8 cellular contexts compared by ENCODE assay signal in genomic region chr17:40818733-40819527, GRCh38. TPM values are rescaled to one million over a fixed set of nuclear protein-coding genes. Genes with fewer than 3 reads are reported as not detected.
DNase-seq lines count a peak whose midpoint lies in the region; ATAC-seq and TF ChIP-seq lines count a peak whose summit lies in the region.

No MANE protein-coding gene starts in this region.

- peaks cover 7% of the 10 kb centered on the region for H3K27me3 Mint-ChIP-seq in activated T-helper 2 cell treated with anti-CD3 and anti-CD28 coated beads, Interferon-gamma antibody, Interleukin-2, Interleukin-4, amounts not matched to agents 10 μg/mL and 5 μg/mL and 100 μg/mL, durations not matched to agents 14 hours and 24 hours and 36 hours (ENCODE audit: low read depth)
- peaks cover 13% of the 10 kb centered on the region for H3K27me3 Mint-ChIP-seq in nephron (ENCODE audit: low read depth)

- H3K27me3 ChIP-seq in KMS-11 (ENCODE audit: insufficient read depth, low read depth), result no peaks in the 10 kb centered on the region

- H3K36me3 Mint-ChIP-seq in activated T-helper 2 cell treated with anti-CD3 and anti-CD28 coated beads, Interferon-gamma antibody, Interleukin-2, Interleukin-4, amounts not matched to agents 10 μg/mL and 5 μg/mL and 100 μg/mL, durations not matched to agents 14 hours and 24 hours and 36 hours (ENCODE audit: low read depth), result peaks cover 40% of the 10 kb centered on the region
- peaks cover 39% of the 10 kb centered on the region for H3K36me3 Mint-ChIP-seq in nephron (ENCODE audit: low read depth)

- no peaks in the 10 kb centered on the region for H3K36me3 ChIP-seq in KMS-11 (ENCODE audit: insufficient read depth)

- peaks cover 26% of the 10 kb centered on the region for H3K4me1 Mint-ChIP-seq in activated T-helper 2 cell treated with anti-CD3 and anti-CD28 coated beads, Interferon-gamma antibody, Interleukin-2, Interleukin-4, amounts not matched to agents 10 μg/mL and 5 μg/mL and 100 μg/mL, durations not matched to agents 14 hours and 24 hours and 36 hours (ENCODE audit: low read depth)
- H3K4me1 Mint-ChIP-seq in nephron, result peaks cover 28% of the 10 kb centered on the region

- peak overlapping the region; percentile 86 for H2AFZ ChIP-seq in KMS-11 (ENCODE audit: low read depth)

- peaks cover 12% of the 10 kb centered on the region for H3K4me1 ChIP-seq in KMS-11 (ENCODE audit: low read depth, poor library complexity, severe bottlenecking)

- H4K20me1 ChIP-seq in KMS-11 (ENCODE audit: insufficient read depth), result no peaks in the 10 kb centered on the region

- H3K27ac ChIP-seq in KMS-11, result peak overlapping the region; percentile 70

- no peak for TF ChIP-seq CTCF in KMS-11 (conservative IDR thresholded peaks at IDR 0.05; ENCODE audit: low read depth, low read length)
- TF ChIP-seq CTCF in fibroblast of pulmonary artery (IDR thresholded peaks at IDR 0.05; ENCODE audit: low read length, missing control alignments), result no peak
- no peak for TF ChIP-seq CTCF in nephron (IDR thresholded peaks at IDR 0.05; ENCODE audit: unreplicated experiment in 3 of 3)

- H3K4me2 ChIP-seq in KMS-11, result peak overlapping the region; percentile 66

- no peaks in the 10 kb centered on the region for H3K79me2 ChIP-seq in KMS-11 (ENCODE audit: insufficient read depth, low read depth)

- H3K27ac Mint-ChIP-seq in activated T-helper 2 cell treated with anti-CD3 and anti-CD28 coated beads, Interferon-gamma antibody, Interleukin-2, Interleukin-4, amounts not matched to agents 10 μg/mL and 5 μg/mL and 100 μg/mL, durations not matched to agents 14 hours and 24 hours and 36 hours, result peak overlapping the region; percentile 86
- peak overlapping the region; percentile 96 to 98 (median 97) for H3K27ac Mint-ChIP-seq in nephron

- DNase-seq in D341Med (ENCODE audit: low spot score) (peak; percentile 92), RPMI7951 (ENCODE audit: low read depth) (peak; percentile 81), fibroblast of pulmonary artery (ENCODE audit: low read depth) (peak; percentile 80)
- DNase-seq in activated T-helper 2 cell treated with anti-CD3 and anti-CD28 coated beads, Interferon-gamma antibody, Interleukin-2, Interleukin-4, amounts not matched to agents 10 μg/mL and 5 μg/mL and 100 μg/mL, durations not matched to agents 14 hours and 24 hours and 36 hours (ENCODE audit: low spot score), result peak; percentile 84
- peak; percentile 83 for DNase-seq in stimulated activated naive CD8-positive, alpha-beta T cell treated with anti-CD3 and anti-CD28 coated beads, Interleukin-15, Interleukin-2, amounts not matched to agents 100 U/mL and 50 U/mL, for 24 hours

- peak; percentile 57 for ATAC-seq in GM21619 (IDR thresholded peaks at IDR 0.05; ENCODE audit: unreplicated experiment)
- ATAC-seq in stimulated activated naive CD8-positive, alpha-beta T cell treated with anti-CD3 and anti-CD28 coated beads, Interleukin-15, Interleukin-2, amounts not matched to agents 100 U/mL and 50 U/mL, for 24 hours, result peak; percentile 89

- H3K9ac ChIP-seq in KMS-11, result peak overlapping the region; percentile 67; the same call in 1 of the 2 replicates

- peak overlapping the region; percentile 96 for H3K4me3 Mint-ChIP-seq in activated T-helper 2 cell treated with anti-CD3 and anti-CD28 coated beads, Interferon-gamma antibody, Interleukin-2, Interleukin-4, amounts not matched to agents 10 μg/mL and 5 μg/mL and 100 μg/mL, durations not matched to agents 14 hours and 24 hours and 36 hours (ENCODE audit: low read depth)
- H3K4me3 Mint-ChIP-seq in nephron, result peak overlapping the region; percentile 91 to 98 (median 93)

- intact Hi-C loops in activated T-helper 2 cell treated with anti-CD3 and anti-CD28 coated beads, Interferon-gamma antibody, Interleukin-2, Interleukin-4, amounts not matched to agents 10 μg/mL and 5 μg/mL and 100 μg/mL, durations not matched to agents 14 hours and 24 hours and 36 hours (cut with micrococcal nuclease), result loop anchor here (5.0 kb wide), 2 partner anchors 83 to 848 kb away; no protein-coding TSS in a partner anchor

- no peak overlapping the region for H3K4me3 ChIP-seq in KMS-11 (IDR thresholded peaks at IDR 0.05; ENCODE audit: insufficient read depth, low read depth, low read length)
- peak overlapping the region; percentile 86 for H3K4me3 ChIP-seq in fibroblast of pulmonary artery (replicated peaks; ENCODE audit: low read depth, low read length)

- H3K9me3 Mint-ChIP-seq in activated T-helper 2 cell treated with anti-CD3 and anti-CD28 coated beads, Interferon-gamma antibody, Interleukin-2, Interleukin-4, amounts not matched to agents 10 μg/mL and 5 μg/mL and 100 μg/mL, durations not matched to agents 14 hours and 24 hours and 36 hours, result peaks cover 5% of the 10 kb centered on the region
- no peaks in the 10 kb centered on the region for H3K9me3 Mint-ChIP-seq in nephron

RNA-seq across cellular contexts. Expression of gene KRT10, which starts 3.5 kb away (rescaled TPM):
- 19.7 and 26.7 TPM in 2 replicates for total RNA-seq in RPMI7951 (2014; rRNA removed; shearing (Covaris generic))
- total RNA-seq in activated T-helper 2 cell treated with anti-CD3 and anti-CD28 coated beads, Interferon-gamma antibody, Interleukin-2, Interleukin-4, amounts not matched to agents 10 μg/mL and 5 μg/mL and 100 μg/mL, durations not matched to agents 14 hours and 24 hours and 36 hours, result 27.8 and 29.1 TPM in 2 replicates

RNA-seq across cellular contexts. Expression of gene KRT28, which starts 19.2 kb away (rescaled TPM):
- total RNA-seq in RPMI7951 (2014; rRNA removed; shearing (Covaris generic)), result not detected in 2 replicates
- not detected in 2 replicates for total RNA-seq in activated T-helper 2 cell treated with anti-CD3 and anti-CD28 coated beads, Interferon-gamma antibody, Interleukin-2, Interleukin-4, amounts not matched to agents 10 μg/mL and 5 μg/mL and 100 μg/mL, durations not matched to agents 14 hours and 24 hours and 36 hours

RNA-seq across cellular contexts. Expression of gene KRT27, which starts 36.6 kb away (rescaled TPM):
- total RNA-seq in RPMI7951 (2014; rRNA removed; shearing (Covaris generic)), result not detected in 2 replicates
- total RNA-seq in activated T-helper 2 cell treated with anti-CD3 and anti-CD28 coated beads, Interferon-gamma antibody, Interleukin-2, Interleukin-4, amounts not matched to agents 10 μg/mL and 5 μg/mL and 100 μg/mL, durations not matched to agents 14 hours and 24 hours and 36 hours, result not detected in 2 replicates

RNA-seq across cellular contexts. Expression of gene KRT26, which starts 46.9 kb away (rescaled TPM):
- not detected in 2 replicates for total RNA-seq in RPMI7951 (2014; rRNA removed; shearing (Covaris generic))
- total RNA-seq in activated T-helper 2 cell treated with anti-CD3 and anti-CD28 coated beads, Interferon-gamma antibody, Interleukin-2, Interleukin-4, amounts not matched to agents 10 μg/mL and 5 μg/mL and 100 μg/mL, durations not matched to agents 14 hours and 24 hours and 36 hours, result not detected in 2 replicates

RNA-seq across cellular contexts. Expression of gene KRT12, which starts 48.1 kb away (rescaled TPM):
- not detected in 2 replicates for total RNA-seq in RPMI7951 (2014; rRNA removed; shearing (Covaris generic))
- not detected in 2 replicates for total RNA-seq in activated T-helper 2 cell treated with anti-CD3 and anti-CD28 coated beads, Interferon-gamma antibody, Interleukin-2, Interleukin-4, amounts not matched to agents 10 μg/mL and 5 μg/mL and 100 μg/mL, durations not matched to agents 14 hours and 24 hours and 36 hours
